ENCODE assay signal across 29 cellular contexts in genomic region chr4:183632689-183633088, GRCh38. TPM values are rescaled to one million over a fixed set of nuclear protein-coding genes. Genes with fewer than 3 reads are reported as not detected.
DNase-seq lines count a peak whose midpoint lies in the region; ATAC-seq and TF ChIP-seq lines count a peak whose summit lies in the region.
"Had no signal": no experiment of that assay in that cellular context is flagged by ENCODE, and none has a peak within 500 bp of the region (broad histone marks: within the 10 kb centered on the region; RNA-seq: fewer than 3 reads in every experiment).

No MANE protein-coding gene starts in this region.

- no TSS peak for BruUV-seq in IMR-90 (replicated peaks; lab: Mats Ljungman, UMichigan)

- TF ChIP-seq RAD21 in IMR-90 (IDR thresholded peaks at IDR 0.05; ENCODE audit: low read length) = no peak

- H3K27me3 Mint-ChIP-seq in WTC11 (ENCODE audit: low read depth) = no peaks in the 10 kb centered on the region
- H3K27me3 Mint-ChIP-seq in osteocyte (ENCODE audit: unreplicated experiment) = no peaks in the 10 kb centered on the region

- POLR2A ChIA-PET in IMR-90 (lab: Charles Lee; ENCODE audit: unreplicated experiment) = no interaction called here
- POLR2A ChIA-PET in WTC11 (lab: Charles Lee) = no interaction called here

- H3K4me1 Mint-ChIP-seq in WTC11 (peaks cover 37% of the 10 kb centered on the region), osteocyte (ENCODE audit: unreplicated experiment) (peaks cover 33% of the 10 kb centered on the region)
- H3K4me1 Mint-ChIP-seq: CD14-positive monocyte had no signal

- H3K27me3 ChIP-seq in IMR-90 (ENCODE audit: control insufficient read depth, insufficient read depth, low read length) = no peaks in the 10 kb centered on the region
- H3K27me3 ChIP-seq in testis = no peaks in the 10 kb centered on the region
- H3K27me3 ChIP-seq: BE2C, SJSA1 had no signal

- peak overlapping the region; percentile 31 for H2AK9ac ChIP-seq in IMR-90 (replicated peaks; ENCODE audit: low read depth, low read length, poor library complexity)

- H3K4me3 ChIP-seq in IMR-90 (ENCODE audit: insufficient read depth, low read depth, low read length) = no peak overlapping the region
- H3K4me3 ChIP-seq in testis = no peak overlapping the region
- H3K4me3 ChIP-seq: PC-9, SJSA1 had no signal

- H3K4me3 Mint-ChIP-seq in WTC11 (no peak overlapping the region), osteocyte (ENCODE audit: unreplicated experiment) (no peak overlapping the region)
- H3K4me3 Mint-ChIP-seq: CD14-positive monocyte; CD8-positive, alpha-beta memory T cell; H9; IgD-negative memory B cell had no signal

- no peak for DNase-seq in IMR-90
- no peak for DNase-seq in WTC11 (ENCODE audit: low spot score)
- DNase-seq in mesenteric fat pad (ENCODE audit: low spot score) = peak; percentile 53
- peak; percentile 59 for DNase-seq in testis
- no peak for DNase-seq in osteocyte (ENCODE audit: extremely low spot score, unreplicated experiment)
- no peak for DNase-seq in NCI-H1092 (lab: John Stamatoyannopoulos, UW)
- no peak for DNase-seq in NCI-H748 treated with DMSO at 0.1 percent for 48 hours (lab: John Stamatoyannopoulos, UW)
- DNase-seq: 8988T; ACHN; BE2C; CD8-positive, alpha-beta memory T cell; DMS 273 treated with DMSO at 0.1 percent for 48 hours; DMS79; EL; GDM1; H9; NCI-H1092 treated with DMSO at 0.1 percent for 48 hours; NCI-H1436; NCI-H187 treated with DMSO at 0.1 percent for 48 hours; NCI-H2171 treated with DMSO at 0.1 percent for 48 hours; NCI-H345; NCI-H510A treated with DMSO at 0.1 percent for 48 hours; NCI-H774; PC-9 had no signal

- H3K27ac Mint-ChIP-seq in WTC11 (peak overlapping the region; percentile 38; the same call in 1 of the 2 replicates), osteocyte (ENCODE audit: unreplicated experiment) (no peak overlapping the region)
- H3K27ac Mint-ChIP-seq: CD14-positive monocyte, IgD-negative memory B cell had no signal

- WGBS in IMR-90 (ENCODE audit: extremely low coverage in 2 of 2, insufficient read length in 1 of 2), 2 experiments = 82% methylated on average over 2 of the region's 12 CpGs; no CpG with 5 or more reads in 1 of the 2 experiments
- 65 to 84% methylated on average over 11 to 12 of the region's 12 CpGs for WGBS in testis, 2 donors

- H3K27ac ChIP-seq in IMR-90 (ENCODE audit: insufficient read depth, low read length) (no peak overlapping the region), testis (no peak overlapping the region)
- H3K27ac ChIP-seq: PC-9, SJSA1 had no signal

- H2BK15ac ChIP-seq in IMR-90 (ENCODE audit: low read depth, low read length) = peak overlapping the region; percentile 63; the same call in 1 of the 3 replicates

- H2BK5ac ChIP-seq in IMR-90 (ENCODE audit: low read depth, low read length, poor library complexity, severe bottlenecking) = no peak overlapping the region

- no peak for ATAC-seq in IMR-90 (ENCODE audit: low read depth)
- ATAC-seq in WTC11 = no peak
- ATAC-seq in activated CD4-positive, CD25-positive, alpha-beta regulatory T cell treated with anti-CD3 and anti-CD28 coated beads, Interleukin-2, amount 50 U/mL, for 24 hours = no peak
- ATAC-seq: Right ventricle myocardium inferior had no signal

- no peak overlapping the region for H4K8ac ChIP-seq in IMR-90 (ENCODE audit: low read depth in 2 of 2, low read length in 2 of 2)

- H2BK20ac ChIP-seq in IMR-90 (ENCODE audit: low read depth, low read length) = no peak overlapping the region

- peak overlapping the region; percentile 63 for H4K91ac ChIP-seq in IMR-90 (ENCODE audit: insufficient read depth, low read depth, low read length)

- CTCF ChIA-PET in IMR-90 (lab: Yijun Ruan, JAX) = no interaction called here
- CTCF ChIA-PET in WTC11 (lab: Charles Lee) = no interaction called here

- peak overlapping the region; percentile 48 for H3K4ac ChIP-seq in IMR-90 (ENCODE audit: low read depth, low read length)

- TF ChIP-seq CTCF in IMR-90 (conservative IDR thresholded peaks at IDR 0.05; ENCODE audit: low read depth, low read length) (no peak), WTC11 (IDR thresholded peaks at IDR 0.05) (no peak), testis (IDR thresholded peaks at IDR 0.05) (no peak), osteocyte (IDR thresholded peaks at IDR 0.05) (no peak)

- TF ChIP-seq POLR2A in IMR-90 (IDR thresholded peaks at IDR 0.05; ENCODE audit: low read depth, low read length) = no peak
- TF ChIP-seq POLR2A in testis (IDR thresholded peaks at IDR 0.05) = no peak

- H3K4me1 ChIP-seq in IMR-90 (ENCODE audit: control insufficient read depth, insufficient read depth, low read length) (peaks cover 14% of the 10 kb centered on the region), testis (peaks cover 11% of the 10 kb centered on the region)
- H3K4me1 ChIP-seq: BE2C had no signal

- H3K9me3 ChIP-seq in IMR-90 (ENCODE audit: control insufficient read depth, insufficient read depth, low read length) (no peaks in the 10 kb centered on the region), testis (no peaks in the 10 kb centered on the region)
- H3K9me3 ChIP-seq: BE2C, SJSA1 had no signal

- H3K36me3 Mint-ChIP-seq in WTC11 = no peaks in the 10 kb centered on the region
- H3K36me3 Mint-ChIP-seq in osteocyte (ENCODE audit: unreplicated experiment) = no peaks in the 10 kb centered on the region
- H3K36me3 Mint-ChIP-seq: CD14-positive monocyte, IgD-negative memory B cell had no signal

- in situ Hi-C loops in IMR-90 (cut with MboI; ENCODE audit: low sequenced_read_pairs) = no loop called here

- no peaks in the 10 kb centered on the region; the same call in 1 of the 2 replicates for H3K9me1 ChIP-seq in IMR-90 (ENCODE audit: insufficient read depth, low read length)

- no peak overlapping the region for H3K14ac ChIP-seq in IMR-90 (replicated peaks; ENCODE audit: low read depth, low read length)

- peak overlapping the region; percentile 52 for H2BK120ac ChIP-seq in IMR-90 (ENCODE audit: low read depth, low read length)

- H3K9ac ChIP-seq in IMR-90 (ENCODE audit: low read depth, low read length) = no peak overlapping the region

- dilution Hi-C loops in IMR-90 (cut with HindIII; ENCODE audit: low sequenced_read_pairs, unreplicated experiment) = no loop called here

- H2AFZ ChIP-seq in IMR-90 (replicated peaks; ENCODE audit: low read length, poor library complexity) = peak overlapping the region; percentile 69
- H2AFZ ChIP-seq: PC-9 had no signal

- H3K56ac ChIP-seq in IMR-90 (ENCODE audit: extremely low read depth, insufficient read depth, low read length) = no peak overlapping the region

- H3K9me3 Mint-ChIP-seq in WTC11 = no peaks in the 10 kb centered on the region
- H3K9me3 Mint-ChIP-seq in osteocyte (ENCODE audit: unreplicated experiment) = no peaks in the 10 kb centered on the region
- H3K9me3 Mint-ChIP-seq: CD14-positive monocyte; CD8-positive, alpha-beta memory T cell; H9 had no signal

- H3K79me1 ChIP-seq in IMR-90 (ENCODE audit: low read depth in 1 of 2, low read length in 2 of 2) = no peaks in the 10 kb centered on the region

- no peaks in the 10 kb centered on the region for H4K20me1 ChIP-seq in IMR-90 (ENCODE audit: insufficient read depth, low read length)

- no peak overlapping the region for H3K23ac ChIP-seq in IMR-90 (ENCODE audit: low read depth, low read length)

- intact Hi-C loops in IMR-90 (cut with micrococcal nuclease) = no loop called here
- intact Hi-C loops in testis (cut with DNase I; ENCODE audit: low total_unique reads) = no loop called here

- peak overlapping the region; percentile 16; the same call in 1 of the 2 replicates for H4K5ac ChIP-seq in IMR-90 (ENCODE audit: low read depth, low read length)

- H3K18ac ChIP-seq in IMR-90 (ENCODE audit: low read depth, low read length) = no peak overlapping the region

- no peak overlapping the region for H3K4me2 ChIP-seq in IMR-90 (ENCODE audit: low read depth, low read length)
- H3K4me2 ChIP-seq: PC-9 had no signal

- peak overlapping the region; percentile 27; the same call in 1 of the 2 replicates for H2AK5ac ChIP-seq in IMR-90 (ENCODE audit: low read depth, low read length)

- H3K36me3 ChIP-seq in IMR-90 (ENCODE audit: control insufficient read depth, insufficient read depth, low read length) (no peaks in the 10 kb centered on the region), testis (ENCODE audit: low read depth, missing control alignments) (no peaks in the 10 kb centered on the region)
- H3K36me3 ChIP-seq: BE2C, SJSA1 had no signal

TF ChIP-seq in IMR-90, 13 proteins besides CTCF, POLR2A, EP300 and RAD21 (continues in another document):
- no peak for TF ChIP-seq USF2 (IDR thresholded peaks at IDR 0.05; ENCODE audit: low read depth, low read length)

TF ChIP-seq in WTC11, 78 proteins besides CTCF, POLR2A, EP300 and RAD21 (continues in another document):
- no peak for TF ChIP-seq MYBL2 (CRISPR knock-in tag; IDR thresholded peaks at IDR 0.05)

RNA-seq across cellular contexts. Expression of gene RWDD4, which starts 26.3 kb away (rescaled TPM):
- total RNA-seq in IMR-90 (2012; rRNA removed) (8.8 and 22.2 TPM in 2 replicates), WTC11 (2021) (15.6 to 17.8 TPM (median 16.4 TPM) in 3 replicates), mesenteric fat pad (15.9 TPM), testis (10 to 100 TPM; 23.0 to 25.4 TPM), osteocyte (19.3 and 20.6 TPM in 2 replicates)
- polyA plus RNA-seq in IMR-90 (2012; rRNA removed) (7.3 and 8.5 TPM in 2 replicates), testis (ENCODE audit: insufficient read depth, low read depth, low replicate concordance) (14.5 TPM)
- 3.1 and 4.3 TPM in 2 replicates for polyA plus RNA-seq in IMR-90 (2012; cell fraction: cytosol; rRNA removed)
- polyA plus RNA-seq in IMR-90 (2012; cell fraction: nucleus; rRNA removed; ENCODE audit: low replicate concordance) = 1.0 and 2.6 TPM in 2 replicates

RNA-seq across cellular contexts. Expression of gene TRAPPC11, which starts 26.4 kb away (rescaled TPM):
- total RNA-seq in IMR-90 (2012; rRNA removed) = 38.9 and 56.8 TPM in 2 replicates
- 22.1 and 25.3 TPM in 2 replicates for polyA plus RNA-seq in IMR-90 (2012; rRNA removed)
- 10.4 and 13.9 TPM in 2 replicates for polyA plus RNA-seq in IMR-90 (2012; cell fraction: cytosol; rRNA removed)
- 20.8 and 47.1 TPM in 2 replicates for polyA plus RNA-seq in IMR-90 (2012; cell fraction: nucleus; rRNA removed; ENCODE audit: low replicate concordance)
- total RNA-seq in WTC11 (2021) = 30.0 to 35.9 TPM (median 33.6 TPM) in 3 replicates
- 31.6 TPM for total RNA-seq in mesenteric fat pad
- total RNA-seq in testis = 10 to 100 TPM; 65.2 to 81.6 TPM
- 31.2 TPM for polyA plus RNA-seq in testis (ENCODE audit: insufficient read depth, low read depth, low replicate concordance)
- 37.3 and 43.0 TPM in 2 replicates for total RNA-seq in osteocyte

Comparison
In these comparisons a context has a peak if more than half of its experiments do, and no peak if none do; other contexts are left out.
1. DNase-seq: peak in mesenteric fat pad (single experiment) and testis (single experiment); none in IMR-90 (single experiment), WTC11 (single experiment), osteocyte (single experiment), NCI-H1092 (single experiment) and NCI-H748 treated with DMSO at 0.1 percent for 48 hours (single experiment).